Comparison of ENCODE assay signal across 14 cellular contexts in genomic region chr16:71924710-71925109, GRCh38. TPM values are rescaled to one million over a fixed set of nuclear protein-coding genes. Genes with fewer than 3 reads are reported as not detected.
DNase-seq lines count a peak whose midpoint lies in the region; ATAC-seq, FAIRE-seq and TF ChIP-seq lines count a peak whose summit lies in the region.
"Had no signal": no experiment of that assay in that cellular context is flagged by ENCODE, and none has a peak within 500 bp of the region (broad histone marks: within the 10 kb centered on the region; RNA-seq: fewer than 3 reads in every experiment).

No MANE protein-coding gene starts in this region.

- TF ChIP-seq POLR2A in breast epithelium (IDR thresholded peaks at IDR 0.05) (no peak), right lobe of liver (IDR thresholded peaks at IDR 0.05) (no peak), HepG2 (IDR thresholded peaks at IDR 0.05; ENCODE audit: insufficient read depth in 1 of 2, low read depth in 2 of 2, low read length in 2 of 2) (no peak)

- TF ChIP-seq EP300 in HepG2 (IDR thresholded peaks at IDR 0.05; ENCODE audit: low read depth in 2 of 2, low read length in 2 of 2) (no peak), HepG2 (CRISPR knock-in tag; IDR thresholded peaks at IDR 0.05; ENCODE audit: borderline replicate concordance) (no peak)

- no peaks in the 10 kb centered on the region for H3K27me3 ChIP-seq in breast epithelium
- no peaks in the 10 kb centered on the region for H3K27me3 ChIP-seq in mammary epithelial cell (ENCODE audit: insufficient read depth, low read length)
- no peaks in the 10 kb centered on the region for H3K27me3 ChIP-seq in right lobe of liver
- H3K27me3 ChIP-seq in HepG2 (ENCODE audit: control insufficient read depth in 1 of 2, insufficient read depth in 2 of 2, low read length in 2 of 2) = no peaks in the 10 kb centered on the region
- no peaks in the 10 kb centered on the region for H3K27me3 ChIP-seq in upper lobe of right lung
- H3K27me3 ChIP-seq: BLaER1 had no signal

- ATAC-seq in right lobe of liver (peak in 3 of 4 donors; percentile 40 to 60 (median 59)), HepG2 (no peak), left lobe of liver (peak; percentile 41), upper lobe of right lung (no peak)
- ATAC-seq: GM12878 had no signal

- H3K36me3 ChIP-seq in breast epithelium (peaks cover 6% of the 10 kb centered on the region), mammary epithelial cell (ENCODE audit: insufficient read depth, low read length) (peaks cover 42% of the 10 kb centered on the region), right lobe of liver (peaks cover 25 to 96% (median 59%) of the 10 kb centered on the region in 4 donors), HepG2 (replicated peaks in 1 of 2; ENCODE audit: control insufficient read depth in 1 of 2, insufficient read depth in 2 of 2, low read length in 2 of 2) (peaks cover 57 to 91% of the 10 kb centered on the region in 2 experiments), upper lobe of right lung (peaks cover 98% of the 10 kb centered on the region)

- POLR2A ChIA-PET in HepG2 (lab: Yijun Ruan, JAX) = interaction anchor here (1.1 kb wide), 1 partner anchor 138 kb away, joined by 3 read pairs; the partner anchor contains the start of gene HPR

- intact Hi-C loops in breast epithelium (cut with DNase I; ENCODE audit: low total_unique reads) = no loop called here
- intact Hi-C loops in mammary epithelial cell (cut with micrococcal nuclease) = no loop called here
- intact Hi-C loops in right lobe of liver (cut with DNase I) = no loop called here
- intact Hi-C loops in HepG2 (cut with micrococcal nuclease; ENCODE audit: unreplicated experiment) = no loop called here
- intact Hi-C loops in upper lobe of right lung (cut with DNase I) = no loop called here

- H4K20me1 ChIP-seq in mammary epithelial cell (ENCODE audit: insufficient read depth, low read length) (no peaks in the 10 kb centered on the region), HepG2 (ENCODE audit: insufficient read depth, low read length) (peaks cover 7% of the 10 kb centered on the region; the same call in 1 of the 2 replicates)

- DNase-seq in breast epithelium (ENCODE audit: low spot score in 2 of 2) (no peak), mammary epithelial cell (no peak), right lobe of liver (no peak), HepG2 (ENCODE audit: low spot score) (no peak), left lobe of liver (ENCODE audit: low spot score) (no peak), upper lobe of right lung (no peak)
- DNase-seq in stimulated activated CD4-positive, alpha-beta T cell treated with anti-CD3 and anti-CD28 coated beads, Interleukin-2, amount 100 ng/mL, for 48 hours = no peak
- DNase-seq: 8988T; CD4-positive, alpha-beta memory T cell; DMS79 treated with DMSO at 0.1 percent for 48 hours; GOT3; H9 had no signal

- H3K4me1 ChIP-seq in breast epithelium (peaks cover 10 to 16% of the 10 kb centered on the region in 2 donors), mammary epithelial cell (ENCODE audit: insufficient read depth, low read length) (peaks cover 32% of the 10 kb centered on the region), right lobe of liver (peaks cover 0 to 6% (median 2%) of the 10 kb centered on the region in 4 donors), HepG2 (ENCODE audit: insufficient read depth, low read length) (peaks cover 10% of the 10 kb centered on the region), upper lobe of right lung (peaks cover 28% of the 10 kb centered on the region)

- H2AFZ ChIP-seq in mammary epithelial cell (ENCODE audit: low read depth, low read length) = no peak overlapping the region
- H2AFZ ChIP-seq in HepG2 (ENCODE audit: low read length) = no peak overlapping the region

- no peak overlapping the region for H3K4me2 ChIP-seq in mammary epithelial cell (ENCODE audit: insufficient read depth, low read depth, low read length)
- no peak overlapping the region for H3K4me2 ChIP-seq in HepG2 (ENCODE audit: low read depth, low read length)
- H3K4me2 ChIP-seq: BLaER1 had no signal

- 100% methylated on average over 2 of the region's 2 CpGs for WGBS in mammary epithelial cell (ENCODE audit: low coverage, missing lambda C conversion rate)
- WGBS in right lobe of liver (ENCODE audit: insufficient coverage, low coverage, low lambda C conversion rate, missing lambda C conversion rate) = 95% methylated on average over 2 of the region's 2 CpGs
- 98% methylated on average over 2 of the region's 2 CpGs for WGBS in HepG2 (ENCODE audit: low lambda C conversion rate)

- H3K9me3 ChIP-seq in breast epithelium (no peaks in the 10 kb centered on the region), mammary epithelial cell (replicated peaks; ENCODE audit: insufficient read depth, low read length) (peaks cover 2% of the 10 kb centered on the region), right lobe of liver (no peaks in the 10 kb centered on the region), HepG2 (ENCODE audit: low read length) (no peaks in the 10 kb centered on the region), upper lobe of right lung (no peaks in the 10 kb centered on the region)

- BruUV-seq in mammary epithelial cell (replicated peaks; lab: Mats Ljungman, UMichigan) (no TSS peak), HepG2 (replicated peaks; lab: Mats Ljungman, UMichigan) (no TSS peak)

- CTCF ChIA-PET in mammary epithelial cell (lab: Charles Lee; ENCODE audit: low non-redundant PET) = no interaction called here
- CTCF ChIA-PET in HepG2 (lab: Yijun Ruan, JAX; ENCODE audit: low intra/inter-chr PET ratio, low total read pairs) = no interaction called here

- TF ChIP-seq CTCF in breast epithelium (IDR thresholded peaks at IDR 0.05) = no peak
- no peak for TF ChIP-seq CTCF in mammary epithelial cell (conservative IDR thresholded peaks at IDR 0.05 in 1 of 2, IDR thresholded peaks at IDR 0.05 in 1 of 2; ENCODE audit: extremely low read depth in 1 of 2, insufficient read depth in 1 of 2, low read depth in 1 of 2, low read length in 2 of 2)
- no peak for TF ChIP-seq CTCF in right lobe of liver (IDR thresholded peaks at IDR 0.05)
- TF ChIP-seq CTCF in HepG2 (CRISPR knock-in tag; IDR thresholded peaks at IDR 0.05) = no peak
- TF ChIP-seq CTCF in upper lobe of right lung (IDR thresholded peaks at IDR 0.05) = no peak

- peak overlapping the region; percentile 50 to 58 for H3K27ac ChIP-seq in breast epithelium
- H3K27ac ChIP-seq in mammary epithelial cell (ENCODE audit: insufficient read depth, low read depth, low read length) = no peak overlapping the region
- no peak overlapping the region for H3K27ac ChIP-seq in right lobe of liver
- H3K27ac ChIP-seq in HepG2 (ENCODE audit: extremely low read length, insufficient read depth, low read length) = no peak overlapping the region
- no peak overlapping the region for H3K27ac ChIP-seq in upper lobe of right lung
- H3K27ac ChIP-seq: BLaER1 had no signal

- H3K9ac ChIP-seq in mammary epithelial cell (ENCODE audit: insufficient read depth, low read length) = no peak overlapping the region
- H3K9ac ChIP-seq in HepG2 (ENCODE audit: insufficient read depth, low read depth, low read length) = no peak overlapping the region
- H3K9ac ChIP-seq: BLaER1 had no signal

- dilution Hi-C loops in mammary epithelial cell (cut with HindIII; ENCODE audit: low sequenced_read_pairs) = no loop called here

- FAIRE-seq in HepG2 (lab: Jason Lieb, UNC) = no peak

- H3K79me2 ChIP-seq in mammary epithelial cell (ENCODE audit: insufficient read depth, low read length) = peaks cover 53% of the 10 kb centered on the region
- H3K79me2 ChIP-seq in HepG2 (ENCODE audit: insufficient read depth, low read length) = peaks cover 16% of the 10 kb centered on the region

- in situ Hi-C loops in mammary epithelial cell (cut with MboI; ENCODE audit: low sequenced_read_pairs in 2 of 2) = no loop called here
- in situ Hi-C loops in HepG2 (cut with HindIII; ENCODE audit: extremely low pct_ligation_motif_present, low pct_unique_long_range_greater_than_20kb) = no loop called here

- TF ChIP-seq RAD21 in HepG2 (CRISPR knock-in tag; IDR thresholded peaks at IDR 0.05) = no peak

- H3K4me3 ChIP-seq in breast epithelium (no peak overlapping the region), mammary epithelial cell (replicated peaks in 1 of 3; ENCODE audit: insufficient read depth in 1 of 3, low read depth in 2 of 3, low read length in 3 of 3) (no peak overlapping the region), right lobe of liver (no peak overlapping the region), HepG2 (replicated peaks in 1 of 3; ENCODE audit: insufficient read depth in 1 of 3, low read depth in 2 of 3, low read length in 3 of 3) (no peak overlapping the region), upper lobe of right lung (no peak overlapping the region)
- H3K4me3 ChIP-seq: BLaER1, GM12878 had no signal

RNA-seq across cellular contexts. Expression of gene IST1, which starts 29.4 kb away (rescaled TPM):
- total RNA-seq in breast epithelium (100 to 1,000 TPM; 217 to 303 (median 253) TPM), mammary epithelial cell (100 to 1,000 TPM; 123 to 203 TPM), right lobe of liver (10 to 100 TPM; 44.7 to 73.4 (median 65.5) TPM), HepG2 (2016; rRNA removed; fragmentation: Illumina TruSeq; extraction: Trizol) (346 and 497 TPM in 2 replicates), left lobe of liver (56.2 TPM), upper lobe of right lung (184 TPM)
- polyA plus RNA-seq in mammary epithelial cell (134 TPM), HepG2 (2011; rRNA removed) (402 and 415 TPM in 2 replicates)
- polyA minus RNA-seq in mammary epithelial cell = 98.4 TPM
- total RNA-seq in HepG2 (2016; cell fraction: cytosol; rRNA removed; fragmentation: Illumina TruSeq; extraction: Trizol; ENCODE audit: low read depth) = 49.2 and 50.3 TPM in 2 replicates
- total RNA-seq in HepG2 (2016; cell fraction: insoluble cytoplasmic fraction; rRNA removed; fragmentation: Illumina TruSeq; extraction: Trizol) = 344 and 478 TPM in 2 replicates
- total RNA-seq in HepG2 (2016; cell fraction: membrane; rRNA removed; fragmentation: Illumina TruSeq; extraction: Trizol) = 98.2 and 110 TPM in 2 replicates
- total RNA-seq in HepG2 (2016; cell fraction: nucleus; rRNA removed; fragmentation: Illumina TruSeq; extraction: Trizol) = 217 and 218 TPM in 2 replicates
- 246 and 321 TPM in 2 replicates for polyA plus RNA-seq in HepG2 (2011; cell fraction: cytosol; rRNA removed)
- 386 and 449 TPM in 2 replicates for polyA plus RNA-seq in HepG2 (2011; cell fraction: nucleus; rRNA removed)
- polyA plus RNA-seq in HepG2 (2012) = 250 and 252 TPM in 2 replicates
- 15.5 and 16.2 TPM in 2 replicates for polyA plus RNA-seq in HepG2 (2016; cell fraction: cytosol; fragmentation: Illumina TruSeq; extraction: Trizol; ENCODE audit: low read depth)
- 427 and 428 TPM in 2 replicates for polyA plus RNA-seq in HepG2 (2016; cell fraction: insoluble cytoplasmic fraction; fragmentation: Illumina TruSeq; extraction: Trizol; ENCODE audit: low read depth)
- polyA plus RNA-seq in HepG2 (2016; cell fraction: membrane; fragmentation: Illumina TruSeq; extraction: Trizol; ENCODE audit: low read depth) = 40.8 and 43.5 TPM in 2 replicates
- 440 and 473 TPM in 2 replicates for polyA plus RNA-seq in HepG2 (2016; cell fraction: nucleus; fragmentation: Illumina TruSeq; extraction: Trizol; ENCODE audit: insufficient read depth, low read depth)
- polyA minus RNA-seq in HepG2 (2011; rRNA and poly(A)+ RNA removed; ENCODE audit: low replicate concordance) = 132 and 270 TPM in 2 replicates
- 125 and 139 TPM in 2 replicates for polyA minus RNA-seq in HepG2 (2011; cell fraction: cytosol; rRNA and poly(A)+ RNA removed)
- polyA minus RNA-seq in HepG2 (2011; cell fraction: nucleus; rRNA and poly(A)+ RNA removed) = 242 and 297 TPM in 2 replicates

RNA-seq across cellular contexts. Expression of gene ZNF821, which starts 40.7 kb away (rescaled TPM):
- total RNA-seq in breast epithelium = 10 to 100 TPM in 1 of 3 donors, 1 to 10 TPM in 2; 3.7 to 11.1 (median 9.8) TPM
- total RNA-seq in mammary epithelial cell = 1 to 10 TPM; 5.6 to 6.2 TPM
- polyA plus RNA-seq in mammary epithelial cell = 3.0 TPM
- not detected for polyA minus RNA-seq in mammary epithelial cell
- 1 to 10 TPM; 1.3 to 3.8 (median 1.7) TPM for total RNA-seq in right lobe of liver
- total RNA-seq in HepG2 (2016; rRNA removed; fragmentation: Illumina TruSeq; extraction: Trizol) = 6.0 and 7.0 TPM in 2 replicates
- 4.9 and 5.9 TPM in 2 replicates for total RNA-seq in HepG2 (2016; cell fraction: cytosol; rRNA removed; fragmentation: Illumina TruSeq; extraction: Trizol; ENCODE audit: low read depth)
- 6.5 and 7.8 TPM in 2 replicates for total RNA-seq in HepG2 (2016; cell fraction: insoluble cytoplasmic fraction; rRNA removed; fragmentation: Illumina TruSeq; extraction: Trizol)
- 9.7 and 9.9 TPM in 2 replicates for total RNA-seq in HepG2 (2016; cell fraction: membrane; rRNA removed; fragmentation: Illumina TruSeq; extraction: Trizol)
- 5.0 and 7.0 TPM in 2 replicates for total RNA-seq in HepG2 (2016; cell fraction: nucleus; rRNA removed; fragmentation: Illumina TruSeq; extraction: Trizol)
- polyA plus RNA-seq in HepG2 (2011; rRNA removed) = 8.2 and 9.1 TPM in 2 replicates
- polyA plus RNA-seq in HepG2 (2011; cell fraction: cytosol; rRNA removed) = 7.8 and 7.9 TPM in 2 replicates
- polyA plus RNA-seq in HepG2 (2011; cell fraction: nucleus; rRNA removed) = 13.1 and 13.6 TPM in 2 replicates
- polyA plus RNA-seq in HepG2 (2012) = 4.8 and 7.2 TPM in 2 replicates
- 3.0 and 3.2 TPM in 2 replicates for polyA plus RNA-seq in HepG2 (2016; cell fraction: cytosol; fragmentation: Illumina TruSeq; extraction: Trizol; ENCODE audit: low read depth)
- polyA plus RNA-seq in HepG2 (2016; cell fraction: insoluble cytoplasmic fraction; fragmentation: Illumina TruSeq; extraction: Trizol; ENCODE audit: low read depth) = 5.8 and 7.3 TPM in 2 replicates
- 4.2 and 6.2 TPM in 2 replicates for polyA plus RNA-seq in HepG2 (2016; cell fraction: membrane; fragmentation: Illumina TruSeq; extraction: Trizol; ENCODE audit: low read depth)
- polyA plus RNA-seq in HepG2 (2016; cell fraction: nucleus; fragmentation: Illumina TruSeq; extraction: Trizol; ENCODE audit: insufficient read depth, low read depth) = 7.5 and 8.7 TPM in 2 replicates
- 4.7 and 11.8 TPM in 2 replicates for polyA minus RNA-seq in HepG2 (2011; rRNA and poly(A)+ RNA removed; ENCODE audit: low replicate concordance)
- 5.3 and 5.9 TPM in 2 replicates for polyA minus RNA-seq in HepG2 (2011; cell fraction: cytosol; rRNA and poly(A)+ RNA removed)
- 9.3 and 11.5 TPM in 2 replicates for polyA minus RNA-seq in HepG2 (2011; cell fraction: nucleus; rRNA and poly(A)+ RNA removed)
- 2.4 TPM for total RNA-seq in left lobe of liver
- 5.6 TPM for total RNA-seq in upper lobe of right lung

Comparison
In these comparisons a context has a peak if more than half of its experiments do, and no peak if none do; other contexts are left out.
1. H3K27ac ChIP-seq: peak in breast epithelium (2 of 2); none in mammary epithelial cell (single experiment), right lobe of liver (0 of 3), HepG2 (single experiment) and upper lobe of right lung (single experiment).
2. ATAC-seq: peak in right lobe of liver (3 of 4) and left lobe of liver (single experiment); none in HepG2 (single experiment) and upper lobe of right lung (single experiment).